In genomic region chr21:28754862-28755261, GRCh38 we compare ENCODE assay signal across 19 cellular contexts.
DNase-seq lines count a peak whose midpoint lies in the region; ATAC-seq and TF ChIP-seq lines count a peak whose summit lies in the region.
"Had no signal": no experiment of that assay in that cellular context is flagged by ENCODE, and none has a peak within 500 bp of the region (broad histone marks: within the 10 kb centered on the region; RNA-seq: fewer than 3 reads in every experiment).

No MANE protein-coding gene starts in this region.

- H3K4me1 Mint-ChIP-seq in naive thymus-derived CD4-positive, alpha-beta T cell, result peaks cover 0 to 6% (median 0%) of the 10 kb centered on the region in 7 donors
- H3K4me1 Mint-ChIP-seq: neural crest cell had no signal

- no peak overlapping the region for H3K27ac Mint-ChIP-seq in naive thymus-derived CD4-positive, alpha-beta T cell
- H3K27ac Mint-ChIP-seq: activated T-helper 1 cell treated with anti-CD3 and anti-CD28 coated beads, Interleukin-12 subunit alpha, Interleukin-12 subunit beta, Interleukin-2, Interleukin-4 antibody, amounts not matched to agents 30 ng/mL and 10 ng/mL and 1 ng/mL, durations not matched to agents 14 hours and 24 hours and 36 hours; stimulated activated naive CD8-positive, alpha-beta T cell treated with anti-CD3 and anti-CD28 coated beads, Interleukin-15, Interleukin-2, amounts not matched to agents 100 ng/mL and 50 ng/mL, for 24 hours had no signal

- peak overlapping the region; percentile 95 for H3K27ac ChIP-seq in AG04450 (ENCODE audit: low read depth, low read length)
- peak overlapping the region; percentile 80 to 92 (median 88) for H3K27ac ChIP-seq in esophagus muscularis mucosa (replicated peaks in 1 of 4)
- H3K27ac ChIP-seq in smooth muscle cell (ENCODE audit: low read depth), result peak overlapping the region; percentile 29
- no peak overlapping the region for H3K27ac ChIP-seq in naive thymus-derived CD4-positive, alpha-beta T cell (ENCODE audit: low read depth, low read length)
- H3K27ac ChIP-seq: A549, C4-2B, SK-N-MC had no signal

- H3K36me3 ChIP-seq in esophagus muscularis mucosa (no peaks in the 10 kb centered on the region), smooth muscle cell (ENCODE audit: low read depth) (no peaks in the 10 kb centered on the region)
- H3K36me3 ChIP-seq in naive thymus-derived CD4-positive, alpha-beta T cell (ENCODE audit: control insufficient read depth in 2 of 3, insufficient read depth in 3 of 3, low read length in 3 of 3), result no peaks in the 10 kb centered on the region

- no peak for TF ChIP-seq POLR2A in esophagus muscularis mucosa (IDR thresholded peaks at IDR 0.05; ENCODE audit: low read depth)

- no peaks in the 10 kb centered on the region for H4K20me1 ChIP-seq in smooth muscle cell (ENCODE audit: low read depth)

- no peak for TF ChIP-seq EP300 in esophagus muscularis mucosa (IDR thresholded peaks at IDR 0.05)

- intact Hi-C loops in esophagus muscularis mucosa (cut with DNase I), result no loop called here
- intact Hi-C loops in naive thymus-derived CD4-positive, alpha-beta T cell (cut with micrococcal nuclease), result no loop called here

- ATAC-seq in HG03571 (IDR thresholded peaks at IDR 0.05; ENCODE audit: unreplicated experiment), result no peak
- no peak for ATAC-seq in naive thymus-derived CD4-positive, alpha-beta T cell
- ATAC-seq: A549 had no signal

- H3K27me3 ChIP-seq in AG04450 (ENCODE audit: control insufficient read depth, insufficient read depth, low read length), result no peaks in the 10 kb centered on the region
- no peaks in the 10 kb centered on the region for H3K27me3 ChIP-seq in esophagus muscularis mucosa
- H3K27me3 ChIP-seq in smooth muscle cell (ENCODE audit: low read depth), result no peaks in the 10 kb centered on the region
- H3K27me3 ChIP-seq in naive thymus-derived CD4-positive, alpha-beta T cell (ENCODE audit: control insufficient read depth in 2 of 2, insufficient read depth in 2 of 2, low read length in 2 of 2), result no peaks in the 10 kb centered on the region

- DNase-seq in AG04450 (ENCODE audit: low read depth, low spot score), result no peak
- DNase-seq in esophagus muscularis mucosa (ENCODE audit: extremely low spot score), result no peak
- peak; percentile 15 for DNase-seq in medulla oblongata (ENCODE audit: extremely low spot score)
- no peak for DNase-seq in smooth muscle cell (lab: John Stamatoyannopoulos, UW; ENCODE audit: unreplicated experiment)
- no peak for DNase-seq in germinal center (ENCODE audit: low spot score)
- DNase-seq in naive thymus-derived CD4-positive, alpha-beta T cell, result no peak
- DNase-seq in NCI-H2196 (lab: John Stamatoyannopoulos, UW; ENCODE audit: unreplicated experiment), result no peak
- DNase-seq: activated CD4-positive, CD25-positive, alpha-beta regulatory T cell treated with anti-CD3 and anti-CD28 coated beads, Interleukin-2, amount 50 U/mL, for 72 hours; effector CD8-positive, alpha-beta T cell; NCI-H1417; NCI-H82; retina had no signal

- peaks cover 41 to 63% (median 51%) of the 10 kb centered on the region in 4 donors for H3K4me1 ChIP-seq in esophagus muscularis mucosa
- no peaks in the 10 kb centered on the region for H3K4me1 ChIP-seq in smooth muscle cell (ENCODE audit: low read depth)
- H3K4me1 ChIP-seq in naive thymus-derived CD4-positive, alpha-beta T cell (ENCODE audit: control insufficient read depth in 2 of 2, insufficient read depth in 2 of 2, low read length in 2 of 2), result no peaks in the 10 kb centered on the region
- H3K4me1 ChIP-seq: A549 had no signal

- TF ChIP-seq CTCF in AG04450 (IDR thresholded peaks at IDR 0.05; ENCODE audit: low read depth, low read length), result no peak
- TF ChIP-seq CTCF in esophagus muscularis mucosa (IDR thresholded peaks at IDR 0.05), result no peak
- TF ChIP-seq CTCF in smooth muscle cell (IDR thresholded peaks at IDR 0.05; ENCODE audit: borderline replicate concordance, insufficient read depth, poor library complexity, severe bottlenecking), result no peak

- no peak overlapping the region for H2AFZ ChIP-seq in smooth muscle cell (ENCODE audit: low read depth)

- no peaks in the 10 kb centered on the region for H3K27me3 Mint-ChIP-seq in naive thymus-derived CD4-positive, alpha-beta T cell
- H3K27me3 Mint-ChIP-seq: stimulated activated naive CD8-positive, alpha-beta T cell treated with anti-CD3 and anti-CD28 coated beads, Interleukin-15, Interleukin-2, amounts not matched to agents 100 ng/mL and 50 ng/mL, for 24 hours had no signal

- H3K9me3 ChIP-seq in AG04450 (ENCODE audit: control insufficient read depth, insufficient read depth, low read length) (no peaks in the 10 kb centered on the region; the same call in 1 of the 2 replicates), esophagus muscularis mucosa (no peaks in the 10 kb centered on the region), smooth muscle cell (replicated peaks; ENCODE audit: low read depth) (no peaks in the 10 kb centered on the region)
- H3K9me3 ChIP-seq in naive thymus-derived CD4-positive, alpha-beta T cell (ENCODE audit: control insufficient read depth in 2 of 3, low read length in 3 of 3), result no peaks in the 10 kb centered on the region
- H3K9me3 ChIP-seq: A549 had no signal

- no peaks in the 10 kb centered on the region for H3F3A ChIP-seq in smooth muscle cell (ENCODE audit: low read depth)

- CTCF ChIA-PET in AG04450 (lab: Charles Lee), result interaction anchor here (2.4 to 2.9 kb wide), 2 partner anchors 9 to 185 kb away, joined by 11 to 23 read pairs; no protein-coding TSS in a partner anchor
- CTCF ChIA-PET in naive thymus-derived CD4-positive, alpha-beta T cell (lab: Charles Lee), result interaction anchor here (2.2 kb wide), 1 partner anchor 9 kb away, joined by 16 read pairs; no protein-coding TSS in a partner anchor

- H3K9me3 Mint-ChIP-seq in naive thymus-derived CD4-positive, alpha-beta T cell, result peaks cover 0 to 5% (median 0%) of the 10 kb centered on the region in 11 donors
- H3K9me3 Mint-ChIP-seq: neural crest cell; stimulated activated naive CD8-positive, alpha-beta T cell treated with anti-CD3 and anti-CD28 coated beads, Interleukin-15, Interleukin-2, amounts not matched to agents 100 ng/mL and 50 ng/mL, for 24 hours had no signal

- POLR2A ChIA-PET in AG04450 (lab: Yijun Ruan, JAX), result interaction anchor here (0.9 to 1.2 kb wide), 2 partner anchors 9 to 1910 kb away, joined by 3 to 4 read pairs; no protein-coding TSS in a partner anchor
- POLR2A ChIA-PET in naive thymus-derived CD4-positive, alpha-beta T cell (lab: Charles Lee), result no interaction called here

- peaks cover 0 to 26% (median 17%) of the 10 kb centered on the region in 5 donors for H3K36me3 Mint-ChIP-seq in naive thymus-derived CD4-positive, alpha-beta T cell

- H3K4me3 Mint-ChIP-seq in naive thymus-derived CD4-positive, alpha-beta T cell, result no peak overlapping the region
- H3K4me3 Mint-ChIP-seq: activated T-helper 1 cell treated with anti-CD3 and anti-CD28 coated beads, Interleukin-12 subunit alpha, Interleukin-12 subunit beta, Interleukin-2, Interleukin-4 antibody, amounts not matched to agents 30 ng/mL and 10 ng/mL and 1 ng/mL, durations not matched to agents 14 hours and 24 hours and 36 hours; neural crest cell; stimulated activated naive CD8-positive, alpha-beta T cell treated with anti-CD3 and anti-CD28 coated beads, Interleukin-15, Interleukin-2, amounts not matched to agents 100 ng/mL and 50 ng/mL, for 24 hours had no signal

- H3K4me3 ChIP-seq in AG04450 (ENCODE audit: low read depth, low read length), result no peak overlapping the region
- no peak overlapping the region for H3K4me3 ChIP-seq in esophagus muscularis mucosa
- H3K4me3 ChIP-seq in smooth muscle cell, result no peak overlapping the region
- no peak overlapping the region for H3K4me3 ChIP-seq in naive thymus-derived CD4-positive, alpha-beta T cell (ENCODE audit: low read length)
- H3K4me3 ChIP-seq: A549, SK-N-MC had no signal

- no peaks in the 10 kb centered on the region for H3K79me2 ChIP-seq in smooth muscle cell (ENCODE audit: low read depth)

- no peak overlapping the region for H3K4me2 ChIP-seq in smooth muscle cell
- H3K4me2 ChIP-seq: A549 had no signal

- no peak overlapping the region for H3K9ac ChIP-seq in smooth muscle cell (ENCODE audit: low read depth)

- 55% methylated on average over 3 of the region's 3 CpGs for WGBS in esophagus muscularis mucosa
- 70% methylated on average over 3 of the region's 3 CpGs for WGBS in smooth muscle cell (ENCODE audit: low lambda C conversion rate)
